In genomic region chr10:104337985-104338735, GRCh38 we compare ENCODE assay signal across 8 cellular contexts. TPM values are rescaled to one million over a fixed set of nuclear protein-coding genes. Genes with fewer than 3 reads are reported as not detected.
DNase-seq lines count a peak whose midpoint lies in the region; ATAC-seq and TF ChIP-seq lines count a peak whose summit lies in the region.

Gene ITPRIP, minus strand, starts transcription at chr10:104338465. Its CDS starts 22,414 bp downstream, at chr10:104316051.

- H3K27ac Mint-ChIP-seq in activated naive CD4-positive, alpha-beta T cell treated with anti-CD3 and anti-CD28 coated beads, Interleukin-2, amount 50 U/mL, for 24 hours = peak within 1 kb of the TSS; percentile 100
- H3K27ac Mint-ChIP-seq in glutamatergic neuron (ENCODE audit: unreplicated experiment) = peak within 1 kb of the TSS; percentile 95

- H3K4me2 ChIP-seq in SK-N-SH = peak within 1 kb of the TSS; percentile 76
- H3K4me2 ChIP-seq in parathyroid adenoma (ENCODE audit: low read length) = peak within 1 kb of the TSS; percentile 86

- H3F3A ChIP-seq in SK-N-SH (replicated peaks; ENCODE audit: insufficient read depth) = peaks cover 19% of the 10 kb centered on the region

- no peaks in the 10 kb centered on the region for H3K9me2 ChIP-seq in SK-N-SH

- peaks cover 44% of the 10 kb centered on the region for H3K4me1 Mint-ChIP-seq in activated naive CD4-positive, alpha-beta T cell treated with anti-CD3 and anti-CD28 coated beads, Interleukin-2, amount 50 U/mL, for 24 hours
- H3K4me1 Mint-ChIP-seq in glutamatergic neuron (ENCODE audit: low read depth, unreplicated experiment) = peaks cover 32% of the 10 kb centered on the region

- no peak for TF ChIP-seq RAD21 in SK-N-SH (IDR thresholded peaks at IDR 0.05; ENCODE audit: low read length)

- H3K4me1 ChIP-seq in SK-N-SH (ENCODE audit: control insufficient read depth in 1 of 2, insufficient read depth in 2 of 2, low read depth in 1 of 2, low read length in 1 of 2) = peaks cover 16 to 22% of the 10 kb centered on the region in 2 experiments; a peak in 2 of 4 replicates
- peaks cover 4% of the 10 kb centered on the region for H3K4me1 ChIP-seq in parathyroid adenoma
- peaks cover 52% of the 10 kb centered on the region for H3K4me1 ChIP-seq in upper lobe of right lung

- H3K36me3 Mint-ChIP-seq in activated naive CD4-positive, alpha-beta T cell treated with anti-CD3 and anti-CD28 coated beads, Interleukin-2, amount 50 U/mL, for 24 hours = no peaks in the 10 kb centered on the region
- no peaks in the 10 kb centered on the region for H3K36me3 Mint-ChIP-seq in glutamatergic neuron (ENCODE audit: unreplicated experiment)

- H3K4me3 Mint-ChIP-seq in activated naive CD4-positive, alpha-beta T cell treated with anti-CD3 and anti-CD28 coated beads, Interleukin-2, amount 50 U/mL, for 24 hours = peak within 1 kb of the TSS; percentile 92
- peak within 1 kb of the TSS; percentile 98 for H3K4me3 Mint-ChIP-seq in glutamatergic neuron (ENCODE audit: unreplicated experiment)

- H3K9ac ChIP-seq in SK-N-SH (peak within 1 kb of the TSS; percentile 96), parathyroid adenoma (peak within 1 kb of the TSS; percentile 39)

- TF ChIP-seq CTCF in SK-N-SH (IDR thresholded peaks at IDR 0.05) (peak; percentile 38), glutamatergic neuron (IDR thresholded peaks at IDR 0.05; ENCODE audit: partially characterized antibody, unreplicated experiment) (peak; percentile 38), parathyroid adenoma (IDR thresholded peaks at IDR 0.05) (peak; percentile 14), upper lobe of right lung (IDR thresholded peaks at IDR 0.05) (peak; percentile 10)

- POLR2A ChIA-PET in SK-N-SH (lab: Yijun Ruan, JAX) = interaction anchor here (1.0 to 1.3 kb wide), 2 partner anchors 16 to 38 kb away, joined by 3 to 4 read pairs; no protein-coding TSS in a partner anchor

- intact Hi-C loops in upper lobe of right lung (cut with DNase I) = no loop called here

- H4K20me1 ChIP-seq in SK-N-SH (ENCODE audit: insufficient read depth) = peaks cover 21% of the 10 kb centered on the region

- H3K27ac ChIP-seq in SK-N-SH (ENCODE audit: low read depth in 2 of 2, low read length in 1 of 2) (peak within 1 kb of the TSS; percentile 78 to 98), parathyroid adenoma (peak within 1 kb of the TSS; percentile 93), upper lobe of right lung (peak within 1 kb of the TSS; percentile 97)

- DNase-seq in COLO829 (ENCODE audit: low spot score) (peak; percentile 45), SK-N-SH (peak; percentile 86), glutamatergic neuron (peak; percentile 78), upper lobe of right lung (peak; percentile 89)

- ATAC-seq in GM19438 (IDR thresholded peaks at IDR 0.05; ENCODE audit: low read depth, unreplicated experiment) = peak; percentile 72
- peak; percentile 45 for ATAC-seq in HG03565 (IDR thresholded peaks at IDR 0.05; ENCODE audit: unreplicated experiment)
- peak; percentile 83 for ATAC-seq in upper lobe of right lung

- no peaks in the 10 kb centered on the region for H3K9me3 ChIP-seq in SK-N-SH
- no peaks in the 10 kb centered on the region for H3K9me3 ChIP-seq in parathyroid adenoma (ENCODE audit: control insufficient read depth, low read length)
- H3K9me3 ChIP-seq in upper lobe of right lung = no peaks in the 10 kb centered on the region

- H3K4me3 ChIP-seq in SK-N-SH (ENCODE audit: low read depth in 2 of 2, low read length in 1 of 2) (peak within 1 kb of the TSS; percentile 78 to 94), parathyroid adenoma (ENCODE audit: low read depth, low read length) (peak within 1 kb of the TSS; percentile 96), upper lobe of right lung (peak within 1 kb of the TSS; percentile 91)

- 1% methylated on average over 28 of the region's 70 CpGs for WGBS in SK-N-SH (ENCODE audit: low lambda C conversion rate)

- H2AFZ ChIP-seq in SK-N-SH (ENCODE audit: low read depth) (peak within 1 kb of the TSS; percentile 85), parathyroid adenoma (peak within 1 kb of the TSS; percentile 98)

- H3K27me3 ChIP-seq in SK-N-SH (ENCODE audit: insufficient read depth) (no peaks in the 10 kb centered on the region), parathyroid adenoma (ENCODE audit: control insufficient read depth, insufficient read depth, low read length) (no peaks in the 10 kb centered on the region), upper lobe of right lung (no peaks in the 10 kb centered on the region)

- CTCF ChIA-PET in SK-N-SH (lab: Yijun Ruan, JAX) = interaction anchor here (0.8 to 7.7 kb wide), 14 partner anchors 9 to 119 kb away, joined by 3 to 65 read pairs (median 6); partner anchors contain the start of gene CFAP58

- H3K36me3 ChIP-seq in SK-N-SH (replicated peaks in 1 of 2; ENCODE audit: control insufficient read depth in 1 of 2, insufficient read depth in 2 of 2, low read length in 1 of 2) = no peaks in the 10 kb centered on the region
- H3K36me3 ChIP-seq in parathyroid adenoma (ENCODE audit: control insufficient read depth, insufficient read depth, low read length) = no peaks in the 10 kb centered on the region
- peaks cover 4% of the 10 kb centered on the region for H3K36me3 ChIP-seq in upper lobe of right lung

- H3K9me3 Mint-ChIP-seq in activated naive CD4-positive, alpha-beta T cell treated with anti-CD3 and anti-CD28 coated beads, Interleukin-2, amount 50 U/mL, for 24 hours = no peaks in the 10 kb centered on the region
- peaks cover 7% of the 10 kb centered on the region for H3K9me3 Mint-ChIP-seq in glutamatergic neuron (ENCODE audit: unreplicated experiment)

- H3K79me2 ChIP-seq in SK-N-SH (ENCODE audit: insufficient read depth) (peaks cover 50% of the 10 kb centered on the region), parathyroid adenoma (peaks cover 17% of the 10 kb centered on the region)

- H3K27me3 Mint-ChIP-seq in activated naive CD4-positive, alpha-beta T cell treated with anti-CD3 and anti-CD28 coated beads, Interleukin-2, amount 50 U/mL, for 24 hours = no peaks in the 10 kb centered on the region
- peaks cover 10% of the 10 kb centered on the region for H3K27me3 Mint-ChIP-seq in glutamatergic neuron (ENCODE audit: unreplicated experiment)

- TF ChIP-seq EP300 in SK-N-SH (IDR thresholded peaks at IDR 0.05; ENCODE audit: borderline replicate concordance in 1 of 2, low read depth in 1 of 2, low read length in 1 of 2) = peak in 1 of 2 experiments; percentile 34; a peak in 1 of 4 replicates

TF ChIP-seq in SK-N-SH, 30 proteins besides CTCF, POLR2A, EP300 and RAD21 (continues in another document):
- TF ChIP-seq PBX3 (IDR thresholded peaks at IDR 0.05) = peak; percentile 15
- no peak for TF ChIP-seq YY1 (IDR thresholded peaks at IDR 0.05; ENCODE audit: low read depth)
- no peak for TF ChIP-seq SMC3 (IDR thresholded peaks at IDR 0.05; ENCODE audit: low read depth, low read length)
- TF ChIP-seq IRF3 (IDR thresholded peaks at IDR 0.05; ENCODE audit: low read depth, low read length) = no peak
- peak; percentile 24; the same call in 1 of the 2 replicates for TF ChIP-seq FOSL2 (IDR thresholded peaks at IDR 0.05; ENCODE audit: borderline replicate concordance, low read depth)
- TF ChIP-seq GABPA (IDR thresholded peaks at IDR 0.05; ENCODE audit: low read depth) = no peak
- no peak for TF ChIP-seq TCF12 (IDR thresholded peaks at IDR 0.05)
- no peak for TF ChIP-seq USF1 (IDR thresholded peaks at IDR 0.05; ENCODE audit: borderline replicate concordance, low read depth)
- TF ChIP-seq SIN3A (IDR thresholded peaks at IDR 0.05; ENCODE audit: borderline replicate concordance, low read depth, low read length) = peak; percentile 73; the same call in 1 of the 2 replicates
- TF ChIP-seq EZH2phosphoT487 (IDR thresholded peaks at IDR 0.05; ENCODE audit: borderline replicate concordance, low read depth) = no peak
- TF ChIP-seq NFIC (IDR thresholded peaks at IDR 0.05; ENCODE audit: borderline replicate concordance) = 0 out of 2 replicates have a peak, but pooled peaks have one; percentile 5
- TF ChIP-seq RCOR1 (IDR thresholded peaks at IDR 0.05; ENCODE audit: low read length) = no peak
- 0 out of 2 replicates have a peak, but pooled peaks have one; percentile 21 for TF ChIP-seq FOXM1 (IDR thresholded peaks at IDR 0.05; ENCODE audit: low read depth)
- no peak for TF ChIP-seq FOXJ3 (CRISPR knock-in tag; IDR thresholded peaks at IDR 0.05)
- TF ChIP-seq MEF2A (IDR thresholded peaks at IDR 0.05; ENCODE audit: borderline replicate concordance, low read depth) = 0 out of 2 replicates have a peak, but pooled peaks have one; percentile 10
- no peak for TF ChIP-seq RFX5 (IDR thresholded peaks at IDR 0.05; ENCODE audit: low read length)

RNA-seq across cellular contexts. Expression of gene ITPRIP, which starts in this region (rescaled TPM):
- 20.2 and 22.1 TPM in 2 replicates for polyA plus RNA-seq in SK-N-SH (2012; rRNA removed)
- 10.5 and 13.0 TPM in 2 replicates for polyA plus RNA-seq in SK-N-SH (2012; cell fraction: cytosol; rRNA removed)
- 23.3 and 31.4 TPM in 2 replicates for polyA plus RNA-seq in SK-N-SH (2012; cell fraction: nucleus; rRNA removed)
- total RNA-seq in glutamatergic neuron (ENCODE audit: unreplicated experiment) (19.8 TPM), upper lobe of right lung (34.4 TPM)

Comparison
In these comparisons a context has a peak if more than half of its experiments do, and no peak if none do; other contexts are left out.
1. Peak in every context shown above with its lines: DNase-seq, ATAC-seq, H3K4me3 ChIP-seq and H3K27ac ChIP-seq.